21 cellular contexts compared by ENCODE assay signal in genomic region chr16:55294129-55294528, GRCh38. TPM values are rescaled to one million over a fixed set of nuclear protein-coding genes. Genes with fewer than 3 reads are reported as not detected.
DNase-seq lines count a peak whose midpoint lies in the region; ATAC-seq, FAIRE-seq and TF ChIP-seq lines count a peak whose summit lies in the region.
"Had no signal": no experiment of that assay in that cellular context is flagged by ENCODE, and none has a peak within 500 bp of the region (broad histone marks: within the 10 kb centered on the region; RNA-seq: fewer than 3 reads in every experiment).

No MANE protein-coding gene starts in this region.

- no peaks in the 10 kb centered on the region for H4K20me1 ChIP-seq in HepG2 (ENCODE audit: insufficient read depth, low read length)
- H4K20me1 ChIP-seq in OCI-LY1 (ENCODE audit: insufficient read depth, low read length): no peaks in the 10 kb centered on the region

- intact Hi-C loops in HepG2 (cut with micrococcal nuclease; ENCODE audit: unreplicated experiment) (no loop called here), right lobe of liver (cut with DNase I) (no loop called here)

- H3K79me2 ChIP-seq in HepG2 (ENCODE audit: insufficient read depth, low read length): no peaks in the 10 kb centered on the region
- no peaks in the 10 kb centered on the region for H3K79me2 ChIP-seq in OCI-LY1 (ENCODE audit: insufficient read depth, low read length)

- H3K9me3 ChIP-seq in HepG2 (ENCODE audit: low read length) (no peaks in the 10 kb centered on the region), right lobe of liver (no peaks in the 10 kb centered on the region), OCI-LY1 (ENCODE audit: low read length) (no peaks in the 10 kb centered on the region)
- H3K9me3 ChIP-seq: colonic mucosa, upper lobe of right lung had no signal

- H3F3A ChIP-seq in OCI-LY1 (ENCODE audit: insufficient read depth, low read length): no peaks in the 10 kb centered on the region

- H3K9me3 Mint-ChIP-seq in type B pancreatic cell: peaks cover 5% of the 10 kb centered on the region

- H3K27me3 Mint-ChIP-seq in type B pancreatic cell: peaks cover 19% of the 10 kb centered on the region

- no peak overlapping the region for H3K4me3 Mint-ChIP-seq in type B pancreatic cell
- H3K4me3 Mint-ChIP-seq: activated naive CD8-positive, alpha-beta T cell; CD4-positive, alpha-beta memory T cell had no signal

- POLR2A ChIA-PET in HepG2 (lab: Yijun Ruan, JAX): no interaction called here

- no peak for TF ChIP-seq RAD21 in HepG2 (CRISPR knock-in tag; IDR thresholded peaks at IDR 0.05)

- H3K27me3 ChIP-seq in HepG2 (ENCODE audit: control insufficient read depth in 1 of 2, insufficient read depth in 2 of 2, low read length in 2 of 2) (no peaks in the 10 kb centered on the region), right lobe of liver (no peaks in the 10 kb centered on the region), OCI-LY1 (ENCODE audit: insufficient read depth, low read length) (no peaks in the 10 kb centered on the region), foreskin keratinocyte (no peaks in the 10 kb centered on the region)
- H3K27me3 ChIP-seq: colonic mucosa, upper lobe of right lung had no signal

- 38% methylated on average over 4 of the region's 4 CpGs for WGBS in HepG2 (ENCODE audit: low lambda C conversion rate)
- WGBS in right lobe of liver (ENCODE audit: insufficient coverage, low coverage, low lambda C conversion rate, missing lambda C conversion rate): 63% methylated on average over 4 of the region's 4 CpGs

- CTCF ChIA-PET in HepG2 (lab: Yijun Ruan, JAX; ENCODE audit: low intra/inter-chr PET ratio, low total read pairs): no interaction called here

- ATAC-seq in HepG2 (no peak), right lobe of liver (no peak), foreskin keratinocyte (no peak), HG02885 (IDR thresholded peaks at IDR 0.05; ENCODE audit: poor library complexity, unreplicated experiment) (no peak)
- ATAC-seq: upper lobe of right lung had no signal

- H3K4me3 ChIP-seq in HepG2 (replicated peaks in 1 of 3; ENCODE audit: insufficient read depth in 1 of 3, low read depth in 2 of 3, low read length in 3 of 3) (no peak overlapping the region), right lobe of liver (no peak overlapping the region), OCI-LY1 (ENCODE audit: low read depth, low read length, poor library complexity, severe bottlenecking) (no peak overlapping the region)
- H3K4me3 ChIP-seq: colonic mucosa, stomach, upper lobe of right lung had no signal

- DNase-seq in HepG2 (ENCODE audit: low spot score) (no peak), right lobe of liver (no peak), foreskin keratinocyte (no peak), type B pancreatic cell (ENCODE audit: extremely low spot score, unreplicated experiment) (no peak), RPMI8226 (no peak)
- DNase-seq in stimulated activated CD8-positive, alpha-beta memory T cell treated with anti-CD3 and anti-CD28 coated beads, Interleukin-4, amount 100 ng/mL, for 48 hours: no peak
- DNase-seq: activated CD4-positive, alpha-beta T cell treated with anti-CD3 and anti-CD28 coated beads, Interleukin-2, amount 50 U/mL, for 48 hours; CD4-positive, alpha-beta memory T cell; colonic mucosa; DMS79 treated with DMSO at 0.1 percent for 48 hours; Karpas-422; NCI-H1417 treated with DMSO at 0.1 percent for 48 hours; NCI-H774; stimulated activated CD4-positive, alpha-beta T cell treated with anti-CD3 and anti-CD28 coated beads, Interleukin-1b, Interleukin-23, amount 100 ng/mL, for 48 hours; stomach; upper lobe of right lung had no signal

- peaks cover 18% of the 10 kb centered on the region for H3K4me1 Mint-ChIP-seq in type B pancreatic cell (ENCODE audit: unreplicated experiment)
- H3K4me1 Mint-ChIP-seq: CD4-positive, alpha-beta memory T cell had no signal

- peaks cover 4% of the 10 kb centered on the region for H3K36me3 Mint-ChIP-seq in type B pancreatic cell
- H3K36me3 Mint-ChIP-seq: activated naive CD8-positive, alpha-beta T cell; CD4-positive, alpha-beta memory T cell had no signal

- FAIRE-seq in HepG2 (lab: Jason Lieb, UNC): no peak

- H2AFZ ChIP-seq in HepG2 (ENCODE audit: low read length): no peak overlapping the region
- H2AFZ ChIP-seq in OCI-LY1 (ENCODE audit: low read length): no peak overlapping the region

- H3K4me2 ChIP-seq in HepG2 (ENCODE audit: low read depth, low read length) (no peak overlapping the region), OCI-LY1 (ENCODE audit: low read length) (no peak overlapping the region)

- no peak overlapping the region for H3K27ac ChIP-seq in HepG2 (ENCODE audit: extremely low read length, insufficient read depth, low read length)
- no peak overlapping the region for H3K27ac ChIP-seq in right lobe of liver
- H3K27ac ChIP-seq in OCI-LY1 (ENCODE audit: low read depth, low read length, poor library complexity, severe bottlenecking): no peak overlapping the region
- H3K27ac ChIP-seq in foreskin keratinocyte: no peak overlapping the region
- H3K27ac ChIP-seq: colonic mucosa, stomach, upper lobe of right lung had no signal

- H3K36me3 ChIP-seq in HepG2 (replicated peaks in 1 of 2; ENCODE audit: control insufficient read depth in 1 of 2, insufficient read depth in 2 of 2, low read length in 2 of 2) (no peaks in the 10 kb centered on the region), right lobe of liver (no peaks in the 10 kb centered on the region), OCI-LY1 (ENCODE audit: insufficient read depth, low read length) (no peaks in the 10 kb centered on the region)
- H3K36me3 ChIP-seq: colonic mucosa, stomach, upper lobe of right lung had no signal

- 0 out of 2 replicates have a peak, but pooled peaks have one; percentile 12 for TF ChIP-seq CTCF in HepG2 (CRISPR knock-in tag; IDR thresholded peaks at IDR 0.05)
- peak in 1 of 4 donors; percentile 9 for TF ChIP-seq CTCF in right lobe of liver (IDR thresholded peaks at IDR 0.05)
- TF ChIP-seq CTCF in OCI-LY1 (IDR thresholded peaks at IDR 0.05; ENCODE audit: low read length): peak; percentile 25; the same call in 1 of the 2 replicates
- peak; percentile 45 for TF ChIP-seq CTCF in foreskin keratinocyte (conservative IDR thresholded peaks at IDR 0.05)
- peak; percentile 42 for TF ChIP-seq CTCF in type B pancreatic cell (conservative IDR thresholded peaks at IDR 0.05)

- no peak for TF ChIP-seq POLR2A in HepG2 (IDR thresholded peaks at IDR 0.05; ENCODE audit: insufficient read depth in 1 of 2, low read depth in 2 of 2, low read length in 2 of 2)
- TF ChIP-seq POLR2A in right lobe of liver (IDR thresholded peaks at IDR 0.05): no peak

- in situ Hi-C loops in HepG2 (cut with HindIII; ENCODE audit: extremely low pct_ligation_motif_present, low pct_unique_long_range_greater_than_20kb): no loop called here

- H3K9me2 ChIP-seq in OCI-LY1 (ENCODE audit: low read depth, low read length): no peaks in the 10 kb centered on the region

- TF ChIP-seq EP300 in HepG2 (IDR thresholded peaks at IDR 0.05; ENCODE audit: low read depth in 2 of 2, low read length in 2 of 2) (no peak), HepG2 (CRISPR knock-in tag; IDR thresholded peaks at IDR 0.05; ENCODE audit: borderline replicate concordance) (no peak)

- no TSS peak for BruUV-seq in HepG2 (replicated peaks; lab: Mats Ljungman, UMichigan)

- H3K9ac ChIP-seq in HepG2 (ENCODE audit: insufficient read depth, low read depth, low read length) (no peak overlapping the region), OCI-LY1 (ENCODE audit: low read length) (no peak overlapping the region)

- no peak overlapping the region for H3K27ac Mint-ChIP-seq in type B pancreatic cell
- H3K27ac Mint-ChIP-seq: activated naive CD8-positive, alpha-beta T cell; CD4-positive, alpha-beta memory T cell had no signal

- H3K4me1 ChIP-seq in HepG2 (ENCODE audit: insufficient read depth, low read length): no peaks in the 10 kb centered on the region
- H3K4me1 ChIP-seq in right lobe of liver: no peaks in the 10 kb centered on the region
- H3K4me1 ChIP-seq in OCI-LY1 (ENCODE audit: insufficient read depth, low read length, severe bottlenecking): no peaks in the 10 kb centered on the region
- H3K4me1 ChIP-seq in foreskin keratinocyte: no peaks in the 10 kb centered on the region
- H3K4me1 ChIP-seq: colonic mucosa, stomach, upper lobe of right lung had no signal

TF ChIP-seq in HepG2, 621 proteins besides CTCF, POLR2A, EP300 and RAD21 (continues in another document):
- TF ChIP-seq SATB2 (CRISPR knock-in tag; IDR thresholded peaks at IDR 0.05) (no peak), ZNF629 (CRISPR knock-in tag; conservative IDR thresholded peaks at IDR 0.05) (peak; percentile 78), PPARG (CRISPR knock-in tag; conservative IDR thresholded peaks at IDR 0.05) (peak; percentile 50; the same call in 1 of the 2 replicates)

RNA-seq across cellular contexts. Expression of gene IRX6, which starts 29.9 kb away (rescaled TPM):
- total RNA-seq in HepG2 (2016; rRNA removed; fragmentation: Illumina TruSeq; extraction: Trizol) (not detected in 2 replicates), right lobe of liver (not detected), foreskin keratinocyte (not detected in 2 replicates), type B pancreatic cell (ENCODE audit: low replicate concordance) (0.71 and 1.5 TPM in 2 replicates)
- total RNA-seq in HepG2 (2016; cell fraction: cytosol; rRNA removed; fragmentation: Illumina TruSeq; extraction: Trizol; ENCODE audit: low read depth): not detected in 2 replicates
- not detected in 2 replicates for total RNA-seq in HepG2 (2016; cell fraction: insoluble cytoplasmic fraction; rRNA removed; fragmentation: Illumina TruSeq; extraction: Trizol)
- total RNA-seq in HepG2 (2016; cell fraction: membrane; rRNA removed; fragmentation: Illumina TruSeq; extraction: Trizol): not detected in 2 replicates
- total RNA-seq in HepG2 (2016; cell fraction: nucleus; rRNA removed; fragmentation: Illumina TruSeq; extraction: Trizol): not detected in 2 replicates
- polyA plus RNA-seq in HepG2 (2011; rRNA removed) (not detected in 2 replicates), foreskin keratinocyte (not detected in 2 replicates)
- not detected in 2 replicates for polyA plus RNA-seq in HepG2 (2011; cell fraction: cytosol; rRNA removed)
- not detected in 2 replicates for polyA plus RNA-seq in HepG2 (2011; cell fraction: nucleus; rRNA removed)
- polyA plus RNA-seq in HepG2 (2012): not detected in 2 replicates
- not detected in 2 replicates for polyA plus RNA-seq in HepG2 (2016; cell fraction: cytosol; fragmentation: Illumina TruSeq; extraction: Trizol; ENCODE audit: low read depth)
- not detected in 2 replicates for polyA plus RNA-seq in HepG2 (2016; cell fraction: insoluble cytoplasmic fraction; fragmentation: Illumina TruSeq; extraction: Trizol; ENCODE audit: low read depth)
- polyA plus RNA-seq in HepG2 (2016; cell fraction: membrane; fragmentation: Illumina TruSeq; extraction: Trizol; ENCODE audit: low read depth): not detected in 2 replicates
- polyA plus RNA-seq in HepG2 (2016; cell fraction: nucleus; fragmentation: Illumina TruSeq; extraction: Trizol; ENCODE audit: insufficient read depth, low read depth): not detected in 2 replicates
- not detected in 2 replicates for polyA minus RNA-seq in HepG2 (2011; rRNA and poly(A)+ RNA removed; ENCODE audit: low replicate concordance)
- not detected in 2 replicates for polyA minus RNA-seq in HepG2 (2011; cell fraction: cytosol; rRNA and poly(A)+ RNA removed)
- not detected in 2 replicates for polyA minus RNA-seq in HepG2 (2011; cell fraction: nucleus; rRNA and poly(A)+ RNA removed)
- total RNA-seq: CD4-positive, alpha-beta memory T cell; colonic mucosa; fibroblast of villous mesenchyme; liver; stomach had no signal
- polyA plus RNA-seq: CD4-positive, alpha-beta memory T cell; liver had no signal
